In genomic region chr18:27361477-27361876, GRCh38 we compare ENCODE assay signal across 29 cellular contexts.
"Had no signal": no experiment of that assay in that cellular context is flagged by ENCODE, and none has a peak within 500 bp of the region (broad histone marks: within the 10 kb centered on the region; RNA-seq: fewer than 3 reads in every experiment).

No MANE protein-coding gene starts in this region.

- H3K27ac Mint-ChIP-seq: dendritic cell treated with granulocyte-macrophage colony-stimulating factor and Interleukin-4, amounts not matched to agents 40 ng/mL and 50 ng/mL, for 4 days; effector memory CD8-positive, alpha-beta T cell; endodermal cell had no signal

- H3K36me3 ChIP-seq: colonic mucosa, esophagus muscularis mucosa, esophagus squamous epithelium, gastrocnemius medialis, gastroesophageal sphincter, heart left ventricle, heart right ventricle had no signal

- H3K27ac ChIP-seq: colonic mucosa, coronary artery, dorsolateral prefrontal cortex, epithelial cell of prostate, esophagus muscularis mucosa, esophagus squamous epithelium, foreskin keratinocyte, gastrocnemius medialis, gastroesophageal sphincter, heart left ventricle, heart right ventricle had no signal

- H3K9me3 ChIP-seq: colonic mucosa, esophagus muscularis mucosa, esophagus squamous epithelium, gastrocnemius medialis, gastroesophageal sphincter, heart left ventricle, heart right ventricle had no signal

- H3K4me3 Mint-ChIP-seq: dendritic cell treated with granulocyte-macrophage colony-stimulating factor and Interleukin-4, amounts not matched to agents 40 ng/mL and 50 ng/mL, for 4 days; effector memory CD8-positive, alpha-beta T cell; endodermal cell had no signal

- H3K27me3 ChIP-seq: colonic mucosa, dorsolateral prefrontal cortex, esophagus muscularis mucosa, esophagus squamous epithelium, foreskin keratinocyte, gastrocnemius medialis, gastroesophageal sphincter, heart left ventricle, heart right ventricle had no signal

- DNase-seq: colonic mucosa; cortex of kidney; dermis blood vessel endothelial cell; dorsolateral prefrontal cortex; effector CD4-positive, alpha-beta T cell; effector CD8-positive, alpha-beta T cell; effector memory CD4-positive, alpha-beta T cell; effector memory CD8-positive, alpha-beta T cell; endodermal cell; erythroblast; esophagus squamous epithelium; foreskin fibroblast; foreskin keratinocyte; foreskin melanocyte; gastrocnemius medialis; glutamatergic neuron; head of caudate nucleus; heart left ventricle; heart right ventricle had no signal

- H3K4me1 ChIP-seq: colonic mucosa, esophagus muscularis mucosa, esophagus squamous epithelium, foreskin keratinocyte, gastrocnemius medialis, gastroesophageal sphincter, heart left ventricle, heart right ventricle had no signal

- H3K27me3 Mint-ChIP-seq: dendritic cell treated with granulocyte-macrophage colony-stimulating factor and Interleukin-4, amounts not matched to agents 40 ng/mL and 50 ng/mL, for 4 days; effector memory CD8-positive, alpha-beta T cell had no signal

- ATAC-seq: effector memory CD8-positive, alpha-beta T cell; esophagus mucosa; foreskin keratinocyte; gastrocnemius medialis; gastroesophageal sphincter; heart left ventricle; heart right ventricle had no signal

- H3K4me3 ChIP-seq: colonic mucosa, coronary artery, dorsolateral prefrontal cortex, esophagus muscularis mucosa, esophagus squamous epithelium, gastrocnemius medialis, gastroesophageal sphincter, heart left ventricle, heart right ventricle had no signal

- FAIRE-seq: colon, endometrium, endothelial cell of umbilical vein, frontal cortex had no signal

- H3K9me3 Mint-ChIP-seq: dendritic cell treated with granulocyte-macrophage colony-stimulating factor and Interleukin-4, amounts not matched to agents 40 ng/mL and 50 ng/mL, for 4 days had no signal
